Comparison of ENCODE assay signal across 8 cellular contexts in genomic region chr22:22959147-22959827, GRCh38.
A peak's percentile ranks its signal among the peaks of the same experiment; 100 is the strongest.
DNase-seq lines count a peak whose midpoint lies in the region; ATAC-seq, FAIRE-seq and TF ChIP-seq lines count a peak whose summit lies in the region.

No MANE protein-coding gene starts in this region.

- H3K4me1 ChIP-seq in PC-9 (replicated peaks; ENCODE audit: insufficient read depth) (no peaks in the 10 kb centered on the region), osteoblast (ENCODE audit: insufficient read depth, low read length) (no peaks in the 10 kb centered on the region), tibial artery (no peaks in the 10 kb centered on the region)

- DNase-seq in COLO668 (lab: John Stamatoyannopoulos, UW; ENCODE audit: unreplicated experiment), result peak; percentile 84
- peak; percentile 47 for DNase-seq in HTR-8/SVneo (ENCODE audit: insufficient read length, low spot score)
- DNase-seq in PC-9, result peak in 1 of 2 experiments; percentile 51
- peak; percentile 53 for DNase-seq in activated T-helper 1 cell treated with Interleukin-2 at 50 U/mL for 16 hours (ENCODE audit: low read depth)
- DNase-seq in fibroblast of pulmonary artery (ENCODE audit: low read depth), result peak; percentile 87
- peak; percentile 13 for DNase-seq in osteoblast (ENCODE audit: insufficient read length, low spot score, missing footprints)
- DNase-seq in tibial artery, result peak in 1 of 2 donors; percentile 51

- no peak overlapping the region for H3K27ac ChIP-seq in PC-9
- H3K27ac ChIP-seq in osteoblast (ENCODE audit: low read depth, low read length), result no peak overlapping the region
- no peak overlapping the region for H3K27ac ChIP-seq in tibial artery

- H3K9me2 ChIP-seq in PC-9 (ENCODE audit: insufficient read depth), result no peaks in the 10 kb centered on the region

- H3F3A ChIP-seq in PC-9 (ENCODE audit: insufficient read depth, low read depth), result no peaks in the 10 kb centered on the region

- H4K20me1 ChIP-seq in PC-9 (ENCODE audit: insufficient read depth) (no peaks in the 10 kb centered on the region), osteoblast (ENCODE audit: insufficient read depth, low read length) (no peaks in the 10 kb centered on the region)

- POLR2A ChIA-PET in PC-9 (lab: Charles Lee; ENCODE audit: unreplicated experiment), result interaction anchor here (0.6 kb wide), 1 partner anchor 242 kb away, joined by 4 read pairs; no protein-coding TSS in a partner anchor

- no peak for FAIRE-seq in HTR-8/SVneo (lab: Jason Lieb, UNC)

- H2AFZ ChIP-seq in PC-9, result no peak overlapping the region
- peak overlapping the region; percentile 41 for H2AFZ ChIP-seq in osteoblast (ENCODE audit: low read length)

- CTCF ChIA-PET in PC-9 (lab: Charles Lee), result interaction anchor here (0.7 to 1.5 kb wide), 2 partner anchors 322 to 426 kb away, joined by 4 to 6 read pairs; no protein-coding TSS in a partner anchor

- BruUV-seq in PC-9 (replicated peaks; lab: Mats Ljungman, UMichigan), result no TSS peak

- H3K27me3 ChIP-seq in PC-9 (ENCODE audit: insufficient read depth, low read depth) (peaks cover 7% of the 10 kb centered on the region), osteoblast (ENCODE audit: insufficient read depth, low read length) (peaks cover 5% of the 10 kb centered on the region), tibial artery (peaks cover 0 to 30% of the 10 kb centered on the region in 2 donors)

- H3K4me2 ChIP-seq in PC-9, result no peak overlapping the region
- no peak overlapping the region for H3K4me2 ChIP-seq in osteoblast (ENCODE audit: insufficient read depth, low read length)

- H3K79me2 ChIP-seq in PC-9 (ENCODE audit: low read depth) (no peaks in the 10 kb centered on the region), osteoblast (ENCODE audit: insufficient read depth, low read length) (no peaks in the 10 kb centered on the region)

- no peak for ATAC-seq in GM21723 (IDR thresholded peaks at IDR 0.05; ENCODE audit: unreplicated experiment)

- no peaks in the 10 kb centered on the region for H3K9me3 ChIP-seq in PC-9 (ENCODE audit: insufficient read depth, low read depth)
- no peaks in the 10 kb centered on the region for H3K9me3 ChIP-seq in osteoblast (ENCODE audit: low read depth, low read length)
- H3K9me3 ChIP-seq in tibial artery, result peaks cover 0 to 10% (median 2%) of the 10 kb centered on the region in 3 donors

- H3K36me3 ChIP-seq in PC-9 (ENCODE audit: low read depth), result no peaks in the 10 kb centered on the region
- H3K36me3 ChIP-seq in osteoblast (ENCODE audit: insufficient read depth, low read length), result no peaks in the 10 kb centered on the region
- no peaks in the 10 kb centered on the region for H3K36me3 ChIP-seq in tibial artery

- intact Hi-C loops in PC-9 (cut with micrococcal nuclease; ENCODE audit: unreplicated experiment), result loop anchor here (1.0 to 10.0 kb wide), 7 partner anchors 112 to 754 kb away; no protein-coding TSS in a partner anchor
- intact Hi-C loops in tibial artery (cut with DNase I; ENCODE audit: low total_unique reads), result loop anchor here (10.0 kb wide), 2 partner anchors 104 to 426 kb away; no protein-coding TSS in a partner anchor

- H3K4me3 ChIP-seq in PC-9 (no peak overlapping the region), fibroblast of pulmonary artery (replicated peaks; ENCODE audit: low read depth, low read length) (no peak overlapping the region), osteoblast (ENCODE audit: insufficient read depth, low read length) (no peak overlapping the region), tibial artery (no peak overlapping the region)

- TF ChIP-seq CTCF in PC-9 (conservative IDR thresholded peaks at IDR 0.05), result peak; percentile 84
- peak; percentile 99 for TF ChIP-seq CTCF in fibroblast of pulmonary artery (IDR thresholded peaks at IDR 0.05; ENCODE audit: low read length, missing control alignments)
- peak; percentile 99 for TF ChIP-seq CTCF in osteoblast (IDR thresholded peaks at IDR 0.05; ENCODE audit: extremely low read depth, low read depth, low read length)
- TF ChIP-seq CTCF in tibial artery (IDR thresholded peaks at IDR 0.05), result peak; percentile 67 to 79
